Comparison of ENCODE assay signal across 25 cellular contexts in genomic region chr10:88012627-88013026, GRCh38.
DNase-seq lines count a peak whose midpoint lies in the region; ATAC-seq and TF ChIP-seq lines count a peak whose summit lies in the region.
"Had no signal": no experiment of that assay in that cellular context is flagged by ENCODE, and none has a peak within 500 bp of the region (broad histone marks: within the 10 kb centered on the region; RNA-seq: fewer than 3 reads in every experiment).

No MANE protein-coding gene starts in this region.

- H3K9me3 ChIP-seq in ascending aorta (no peaks in the 10 kb centered on the region), heart right ventricle (peaks cover 0 to 7% (median 0%) of the 10 kb centered on the region in 11 donors), skeletal muscle tissue (ENCODE audit: control insufficient read depth in 3 of 3, low read length in 3 of 3) (no peaks in the 10 kb centered on the region)

- no peaks in the 10 kb centered on the region for H3K27me3 ChIP-seq in ascending aorta
- H3K27me3 ChIP-seq in heart right ventricle, result no peaks in the 10 kb centered on the region
- no peaks in the 10 kb centered on the region for H3K27me3 ChIP-seq in skeletal muscle tissue (ENCODE audit: control insufficient read depth in 3 of 3, insufficient read depth in 3 of 3, low read length in 3 of 3)

- no peak for TF ChIP-seq CTCF in ascending aorta (IDR thresholded peaks at IDR 0.05)
- no peak for TF ChIP-seq CTCF in heart right ventricle (IDR thresholded peaks at IDR 0.05)
- TF ChIP-seq CTCF in omental fat pad (IDR thresholded peaks at IDR 0.05), result no peak

- ATAC-seq in heart right ventricle (peak; percentile 46 to 95 (median 74)), omental fat pad (ENCODE audit: low FRiP score) (no peak)
- ATAC-seq: activated CD8-positive, alpha-beta T cell treated with anti-CD3 and anti-CD28 coated beads, Interleukin-2, amount 10 ng/mL, durations not matched to agents 7 days and 5 days; naive thymus-derived CD4-positive, alpha-beta T cell had no signal

- peak; percentile 29 for DNase-seq in AG20443 (ENCODE audit: low spot score)
- DNase-seq in ascending aorta (ENCODE audit: low spot score in 2 of 2), result no peak
- no peak for DNase-seq in heart right ventricle
- no peak for DNase-seq in omental fat pad (ENCODE audit: low spot score)
- DNase-seq in GF-D8 (lab: John Stamatoyannopoulos, UW), result no peak
- DNase-seq in NCI-H2227 (lab: John Stamatoyannopoulos, UW; ENCODE audit: unreplicated experiment), result no peak
- DNase-seq: activated CD8-positive, alpha-beta T cell treated with anti-CD3 and anti-CD28 coated beads, Interleukin-2, amount 10 ng/mL, durations not matched to agents 7 days and 5 days; activated naive CD8-positive, alpha-beta T cell treated with anti-CD3 and anti-CD28 coated beads for 36 hours; CD4-positive, CD25-positive, alpha-beta regulatory T cell; cerebellar nuclear complex; foreskin melanocyte; HCEC 1CT; KG1; MM.1S; naive thymus-derived CD4-positive, alpha-beta T cell; NCI-H2029 treated with DMSO at 0.1 percent for 48 hours; NCI-H345; NCI-H774; occipital lobe; RPMI8226; stimulated activated CD4-positive, alpha-beta T cell treated with anti-CD3 and anti-CD28 coated beads, Interleukin-2, amount 100 ng/mL, for 48 hours; T-helper 2 cell; trophoblast cell had no signal

- H3K4me1 ChIP-seq in ascending aorta (peaks cover 0 to 5% of the 10 kb centered on the region in 2 donors), heart right ventricle (peaks cover 0 to 12% (median 0%) of the 10 kb centered on the region in 9 donors), skeletal muscle tissue (ENCODE audit: control insufficient read depth in 3 of 3, insufficient read depth in 3 of 3, low read length in 3 of 3) (peaks cover 0 to 7% (median 6%) of the 10 kb centered on the region in 3 donors)

- WGBS in heart right ventricle, 2 donors, result 39 to 46% methylated on average over 4 of the region's 4 CpGs

- H3K27ac ChIP-seq in ascending aorta (peak overlapping the region; percentile 16 to 67), heart right ventricle (peak overlapping the region in 4 of 10 donors; percentile 5 to 53 (median 30)), skeletal muscle tissue (ENCODE audit: low read depth, low read length) (peak overlapping the region; percentile 14)
- H3K27ac ChIP-seq: SK-N-MC had no signal

- intact Hi-C loops in ascending aorta (cut with DNase I), result loop anchor here (2.0 kb wide), 2 partner anchors 30 to 40 kb away; no protein-coding TSS in a partner anchor
- intact Hi-C loops in heart right ventricle (cut with DNase I), result no loop called here

- H3K9ac ChIP-seq in skeletal muscle tissue (ENCODE audit: low read depth in 1 of 3, low read length in 3 of 3), result no peak overlapping the region

- H3K36me3 ChIP-seq in ascending aorta (no peaks in the 10 kb centered on the region), heart right ventricle (no peaks in the 10 kb centered on the region), skeletal muscle tissue (ENCODE audit: control insufficient read depth in 3 of 3, insufficient read depth in 3 of 3, low read length in 3 of 3) (no peaks in the 10 kb centered on the region)

- H3K4me3 ChIP-seq in ascending aorta (no peak overlapping the region), heart right ventricle (no peak overlapping the region), skeletal muscle tissue (ENCODE audit: low read length in 3 of 3) (no peak overlapping the region)
- H3K4me3 ChIP-seq: SK-N-MC had no signal
